ENCODE assay signal across 25 cellular contexts in the genomic region with DNA sequence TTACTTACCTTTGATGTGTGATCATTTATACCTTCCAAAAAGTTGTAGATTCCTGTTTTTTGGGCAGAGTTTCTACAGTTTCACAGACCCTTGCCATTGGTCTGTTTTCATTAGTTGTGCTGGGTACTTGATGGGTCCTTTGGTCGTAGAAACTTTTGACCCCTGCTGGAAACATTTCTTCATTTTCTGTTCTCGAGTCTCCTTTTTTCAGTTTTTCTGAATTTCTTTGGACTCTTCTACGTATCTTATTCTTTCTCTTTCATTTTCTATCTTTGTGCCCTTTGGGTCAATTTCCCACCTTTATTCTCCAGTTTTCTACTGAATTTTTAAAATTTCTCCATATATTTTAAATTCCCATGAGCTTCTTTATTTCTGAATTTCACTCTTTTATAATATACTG. TPM values are rescaled to one million over a fixed set of nuclear protein-coding genes. Genes with fewer than 3 reads are reported as not detected.
A peak's percentile ranks its signal among the peaks of the same experiment; 100 is the strongest.
DNase-seq lines count a peak whose midpoint lies in the region; ATAC-seq and TF ChIP-seq lines count a peak whose summit lies in the region.
"Had no signal": no experiment of that assay in that cellular context is flagged by ENCODE, and none has a peak within 500 bp of the region (broad histone marks: within the 10 kb centered on the region; RNA-seq: fewer than 3 reads in every experiment).

No MANE protein-coding gene starts in this region.

- peaks cover 32% of the 10 kb centered on the region for H3K4me1 ChIP-seq in A673 (ENCODE audit: insufficient read depth, low read length, poor library complexity, severe bottlenecking)
- H3K4me1 ChIP-seq in PC-3 (ENCODE audit: insufficient read depth, low read length) = peaks cover 16% of the 10 kb centered on the region
- peaks cover 16% of the 10 kb centered on the region for H3K4me1 ChIP-seq in iPS-20b (ENCODE audit: insufficient read depth, low read length)
- peaks cover 0 to 16% (median 7%) of the 10 kb centered on the region in 4 donors for H3K4me1 ChIP-seq in right lobe of liver

- no peaks in the 10 kb centered on the region for H3K9me2 ChIP-seq in PC-3 (replicated peaks; ENCODE audit: low read length)

- H3K27me3 ChIP-seq in A673 (replicated peaks; ENCODE audit: insufficient read depth, low read depth, low read length, poor library complexity) (no peaks in the 10 kb centered on the region), PC-3 (ENCODE audit: low read length) (no peaks in the 10 kb centered on the region), iPS-20b (ENCODE audit: insufficient read depth, low read length) (no peaks in the 10 kb centered on the region), right lobe of liver (no peaks in the 10 kb centered on the region)
- H3K27me3 ChIP-seq: MG63, transverse colon had no signal

- TF ChIP-seq CTCF in A673 (conservative IDR thresholded peaks at IDR 0.05; ENCODE audit: low read depth, low read length) (no peak), GM12865 (IDR thresholded peaks at IDR 0.05; ENCODE audit: insufficient read depth, low read depth, low read length, missing control alignments) (no peak), PC-3 (conservative IDR thresholded peaks at IDR 0.05; ENCODE audit: low read depth, low read length) (no peak), right lobe of liver (IDR thresholded peaks at IDR 0.05) (no peak)

- H4K20me1 ChIP-seq in PC-3 (ENCODE audit: low read length) = 0 out of 2 replicates have a peak, but pooled peaks cover 4% of the 10 kb centered on the region

- H3K27ac ChIP-seq in A673 (ENCODE audit: low read depth, low read length, poor library complexity, severe bottlenecking) (peak overlapping the region; percentile 17), PC-3 (ENCODE audit: low read length) (peak overlapping the region; percentile 22; the same call in 1 of the 2 replicates), iPS-20b (ENCODE audit: low read length) (no peak overlapping the region), right lobe of liver (no peak overlapping the region)

- TF ChIP-seq POLR2A in right lobe of liver (IDR thresholded peaks at IDR 0.05) = no peak

- CTCF ChIA-PET in A673 (lab: Charles Lee) = no interaction called here
- CTCF ChIA-PET in PC-3 (lab: Charles Lee) = no interaction called here

- BruUV-seq in A673 (replicated peaks; lab: Mats Ljungman, UMichigan) = no TSS peak
- no TSS peak for BruUV-seq in PC-3 (replicated peaks; lab: Mats Ljungman, UMichigan)

- H3K36me3 ChIP-seq in A673 (ENCODE audit: insufficient read depth, low read length, poor library complexity, severe bottlenecking) (no peaks in the 10 kb centered on the region), PC-3 (ENCODE audit: low read depth, low read length) (no peaks in the 10 kb centered on the region), iPS-20b (ENCODE audit: insufficient read depth, low read depth, low read length) (peaks cover 4% of the 10 kb centered on the region; the same call in 1 of the 2 replicates), right lobe of liver (no peaks in the 10 kb centered on the region)
- H3K36me3 ChIP-seq: MG63, transverse colon had no signal

- POLR2A ChIA-PET in A673 (lab: Charles Lee; ENCODE audit: low non-redundant PET) (interaction anchor here (0.6 kb wide), 1 partner anchor 17 kb away, joined by 3 read pairs; the partner anchor contains the start of gene ATG12), PC-3 (lab: Charles Lee; ENCODE audit: unreplicated experiment) (no interaction called here)

- intact Hi-C loops in A673 (cut with micrococcal nuclease; ENCODE audit: unreplicated experiment) = no loop called here
- intact Hi-C loops in PC-3 (cut with micrococcal nuclease) = loop anchor here (2.0 kb wide), 1 partner anchor 16 kb away; no protein-coding TSS in a partner anchor
- intact Hi-C loops in right lobe of liver (cut with DNase I) = no loop called here

- ATAC-seq in PC-3 (no peak), HG03460 (IDR thresholded peaks at IDR 0.05; ENCODE audit: unreplicated experiment) (no peak), HG02973 (IDR thresholded peaks at IDR 0.05; ENCODE audit: unreplicated experiment) (no peak), right lobe of liver (no peak)
- ATAC-seq: Right ventricle myocardium inferior had no signal

- H3K9ac ChIP-seq in PC-3 (ENCODE audit: low read length) (no peak overlapping the region), iPS-20b (ENCODE audit: low read depth, low read length) (peak overlapping the region; percentile 16; the same call in 1 of the 2 replicates)

- H3K9me3 ChIP-seq in A673 (ENCODE audit: low read depth, low read length, poor library complexity, severe bottlenecking) (peaks cover under 1% of the 10 kb centered on the region), PC-3 (ENCODE audit: low read length) (no peaks in the 10 kb centered on the region), iPS-20b (ENCODE audit: insufficient read depth, low read depth, low read length) (peaks cover 4% of the 10 kb centered on the region; the same call in 1 of the 2 replicates), right lobe of liver (peaks cover 0 to 6% (median 0%) of the 10 kb centered on the region in 4 donors)

- H2AFZ ChIP-seq in PC-3 (ENCODE audit: low read length) = no peak overlapping the region

- no peak for DNase-seq in A673 (ENCODE audit: low spot score)
- DNase-seq in GM12865 (ENCODE audit: low read depth) = no peak
- DNase-seq in PC-3 = no peak
- no peak for DNase-seq in right lobe of liver
- DNase-seq in occipital lobe (lab: John Stamatoyannopoulos, UW) = no peak
- DNase-seq: activated CD4-positive, alpha-beta T cell treated with anti-CD3 and anti-CD28 coated beads for 48 hours; activated gamma-delta T cell; amygdala; DMS79 treated with DMSO at 0.1 percent for 48 hours; hippocampal formation; kidney; MG63; naive B cell; NCI-H2171 treated with DMSO at 0.1 percent for 48 hours; NCI-H526 treated with DMSO at 0.1 percent for 48 hours; posterior cingulate gyrus; stimulated activated CD4-positive, alpha-beta T cell treated with anti-CD3 and anti-CD28 coated beads, Interleukin-2, amount 100 ng/mL, for 24 hours; stimulated activated naive CD4-positive, alpha-beta T cell treated with Interleukin-2 at 50 U/mL for 16 hours; T-helper 1 cell; transverse colon had no signal

- no peak overlapping the region for H3K4me3 ChIP-seq in A673 (ENCODE audit: low read depth, low read length, poor library complexity, severe bottlenecking)
- peak overlapping the region; percentile 39 for H3K4me3 ChIP-seq in GM12865 (ENCODE audit: low read depth, low read length)
- no peak overlapping the region for H3K4me3 ChIP-seq in PC-3 (ENCODE audit: low read length)
- H3K4me3 ChIP-seq in iPS-20b (ENCODE audit: low read length) = no peak overlapping the region
- H3K4me3 ChIP-seq in right lobe of liver = no peak overlapping the region
- H3K4me3 ChIP-seq: lung, MG63 had no signal

- 64% methylated on average over 3 of the region's 3 CpGs for WGBS in right lobe of liver (ENCODE audit: insufficient coverage, low coverage, low lambda C conversion rate, missing lambda C conversion rate)

- H3F3A ChIP-seq in PC-3 (ENCODE audit: low read length, unreplicated experiment) = no peaks in the 10 kb centered on the region

- peaks cover 33% of the 10 kb centered on the region for H3K79me2 ChIP-seq in PC-3 (ENCODE audit: low read length)

- 0 out of 2 replicates have a peak overlapping the region, but pooled peaks have one; percentile 43 for H3K4me2 ChIP-seq in PC-3 (ENCODE audit: low read length)

RNA-seq across cellular contexts. Expression of gene AP3S1, which starts 16.7 kb away (rescaled TPM):
- total RNA-seq in A673 (2021) = 66.9 and 71.8 TPM in 2 replicates
- total RNA-seq in PC-3 (2014; rRNA removed) = 32.7 and 48.2 TPM in 2 replicates
- 10 to 100 TPM; 27.8 to 51.0 (median 40.4) TPM for total RNA-seq in right lobe of liver
- 220 TPM for total RNA-seq in occipital lobe

RNA-seq across cellular contexts. Expression of gene ATG12, which starts 17.0 kb away (rescaled TPM):
- total RNA-seq in A673 (2021) = 55.8 and 59.6 TPM in 2 replicates
- 18.7 and 18.9 TPM in 2 replicates for total RNA-seq in PC-3 (2014; rRNA removed)
- 10 to 100 TPM; 18.4 to 32.4 (median 21.8) TPM for total RNA-seq in right lobe of liver
- 96.4 TPM for total RNA-seq in occipital lobe

RNA-seq across cellular contexts. Expression of gene CDO1, which starts 41.9 kb away (rescaled TPM):
- 1.5 and 3.2 TPM in 2 replicates for total RNA-seq in A673 (2021)
- total RNA-seq in PC-3 (2014; rRNA removed) = not detected in 2 replicates
- 100 to 1,000 TPM in 5 of 6 experiments, 10 to 100 TPM in 1; 98.9 to 260 (median 154) TPM for total RNA-seq in right lobe of liver
- 73.2 TPM for total RNA-seq in occipital lobe

Comparison
In these comparisons a context has a peak if more than half of its experiments do, and no peak if none do; other contexts are left out.
1. H3K27ac ChIP-seq: peak in A673 (single experiment) and PC-3 (single experiment); none in iPS-20b (single experiment) and right lobe of liver (0 of 3).
2. RNA of gene CDO1, which starts 41.9 kb away (total RNA-seq): 98.9 to 260 TPM in right lobe of liver and 73.2 TPM in occipital lobe (single experiment); 1.5 to 3.2 TPM in A673 and not detected in PC-3; every median in the first group is over 10 times any median in the second.